10 cellular contexts compared by ENCODE assay signal in the genomic region with DNA sequence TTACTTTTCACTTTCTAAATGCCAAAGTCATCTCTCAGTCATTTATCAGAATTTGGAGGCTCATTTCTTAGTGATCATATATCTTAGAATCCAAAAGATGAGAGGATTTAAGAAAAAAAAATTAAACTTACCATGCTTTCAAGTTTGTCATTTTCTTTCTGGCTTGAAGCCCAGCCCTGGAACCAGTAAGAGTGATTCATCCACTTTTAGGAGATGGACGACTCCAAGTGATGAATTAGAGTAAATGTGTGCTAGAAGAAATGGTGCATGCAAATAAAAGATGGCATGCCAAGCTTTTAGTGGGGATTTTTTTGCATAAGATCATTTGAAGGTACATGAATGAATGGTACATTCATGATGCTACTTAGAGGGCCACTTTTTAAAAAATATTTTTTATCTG. TPM values are rescaled to one million over a fixed set of nuclear protein-coding genes. Genes with fewer than 3 reads are reported as not detected.
DNase-seq lines count a peak whose midpoint lies in the region; ATAC-seq and TF ChIP-seq lines count a peak whose summit lies in the region.
"Had no signal": no experiment of that assay in that cellular context is flagged by ENCODE, and none has a peak within 500 bp of the region (broad histone marks: within the 10 kb centered on the region; RNA-seq: fewer than 3 reads in every experiment).

No MANE protein-coding gene starts in this region.

- no peak overlapping the region for H2AFZ ChIP-seq in SK-N-SH (ENCODE audit: low read depth)

- peak overlapping the region; percentile 66 for H3K4me2 ChIP-seq in SK-N-SH

- H3K9ac ChIP-seq in SK-N-SH: peak overlapping the region; percentile 36; the same call in 1 of the 2 replicates

- H3F3A ChIP-seq in SK-N-SH (replicated peaks; ENCODE audit: insufficient read depth): peaks cover 72% of the 10 kb centered on the region

- H3K4me1 ChIP-seq in right cardiac atrium (ENCODE audit: control insufficient read depth, insufficient read depth, low read length) (peaks cover 13% of the 10 kb centered on the region), SK-N-SH (ENCODE audit: control insufficient read depth in 1 of 2, insufficient read depth in 2 of 2, low read depth in 1 of 2, low read length in 1 of 2) (peaks cover 5 to 87% of the 10 kb centered on the region in 2 experiments; a peak in 3 of 4 replicates)

- intact Hi-C loops in Right ventricle myocardium superior (cut with DNase I) (no loop called here), right cardiac atrium (cut with DNase I) (loop anchor here in 1 of 4 donors (10.0 kb wide), 1 partner anchor 93 kb away; no protein-coding TSS in a partner anchor)

- ATAC-seq in Right ventricle myocardium superior (ENCODE audit: poor library complexity): peak; percentile 31
- no peak for ATAC-seq in right cardiac atrium
- ATAC-seq in HG03565 (IDR thresholded peaks at IDR 0.05; ENCODE audit: unreplicated experiment): no peak
- ATAC-seq in HG02798 (IDR thresholded peaks at IDR 0.05; ENCODE audit: poor library complexity, unreplicated experiment): no peak
- ATAC-seq in GM18502 (IDR thresholded peaks at IDR 0.05; ENCODE audit: poor library complexity, unreplicated experiment): no peak

- H3K4me3 ChIP-seq in right cardiac atrium (ENCODE audit: low read length) (no peak overlapping the region), SK-N-SH (ENCODE audit: low read depth in 2 of 2, low read length in 1 of 2) (no peak overlapping the region; a peak in 2 of 4 replicates)

- H3K9me3 ChIP-seq in right cardiac atrium (ENCODE audit: control insufficient read depth, low read length) (no peaks in the 10 kb centered on the region), SK-N-SH (no peaks in the 10 kb centered on the region)

- H4K20me1 ChIP-seq in SK-N-SH (ENCODE audit: insufficient read depth): no peaks in the 10 kb centered on the region

- H3K27ac ChIP-seq in right cardiac atrium (ENCODE audit: low read length) (no peak overlapping the region), SK-N-SH (ENCODE audit: low read depth in 2 of 2, low read length in 1 of 2) (peak overlapping the region; percentile 70 to 76; a peak in 3 of 4 replicates)

- no peak for TF ChIP-seq RAD21 in SK-N-SH (IDR thresholded peaks at IDR 0.05; ENCODE audit: low read length)

- peaks cover 57% of the 10 kb centered on the region for H3K79me2 ChIP-seq in SK-N-SH (ENCODE audit: insufficient read depth)

- WGBS in right cardiac atrium: 5% methylated on average over 1 of the region's 1 CpG
- 15% methylated on average over 1 of the region's 1 CpG for WGBS in SK-N-SH (ENCODE audit: low lambda C conversion rate)

- peak in 1 of 2 experiments; percentile 93; a peak in 2 of 4 replicates for TF ChIP-seq EP300 in SK-N-SH (IDR thresholded peaks at IDR 0.05; ENCODE audit: borderline replicate concordance in 1 of 2, low read depth in 1 of 2, low read length in 1 of 2)

- DNase-seq in Right ventricle myocardium superior (no peak), right cardiac atrium (no peak), SK-N-SH (no peak), fibroblast of the conjunctiva (ENCODE audit: low read depth) (peak; percentile 17), stromal cell of bone marrow (ENCODE audit: low read depth) (peak; percentile 59)
- DNase-seq: activated CD8-positive, alpha-beta memory T cell treated with anti-CD3 and anti-CD28 coated beads, Interleukin-2, amount 50 U/mL, for 48 hours; small intestine had no signal

- H3K27me3 ChIP-seq in right cardiac atrium (ENCODE audit: control insufficient read depth, insufficient read depth) (no peaks in the 10 kb centered on the region), SK-N-SH (ENCODE audit: insufficient read depth) (no peaks in the 10 kb centered on the region)

- CTCF ChIA-PET in SK-N-SH (lab: Yijun Ruan, JAX): no interaction called here

- peaks cover 3 to 5% of the 10 kb centered on the region in 2 experiments for H3K36me3 ChIP-seq in SK-N-SH (replicated peaks in 1 of 2; ENCODE audit: control insufficient read depth in 1 of 2, insufficient read depth in 2 of 2, low read length in 1 of 2)

- H3K9me2 ChIP-seq in SK-N-SH: no peaks in the 10 kb centered on the region

- POLR2A ChIA-PET in SK-N-SH (lab: Yijun Ruan, JAX): no interaction called here

- TF ChIP-seq CTCF in SK-N-SH (IDR thresholded peaks at IDR 0.05): no peak

TF ChIP-seq in SK-N-SH, 30 proteins besides CTCF, POLR2A, EP300 and RAD21 (continues in another document):
- TF ChIP-seq JUND (IDR thresholded peaks at IDR 0.05) (peak; percentile 95), YY1 (IDR thresholded peaks at IDR 0.05; ENCODE audit: low read depth) (peak; percentile 46; the same call in 1 of the 2 replicates), NFIC (IDR thresholded peaks at IDR 0.05; ENCODE audit: borderline replicate concordance) (peak; percentile 97), FOXJ3 (CRISPR knock-in tag; IDR thresholded peaks at IDR 0.05) (no peak), NRF1 (IDR thresholded peaks at IDR 0.05; ENCODE audit: low read depth, low read length) (no peak), FOXM1 (IDR thresholded peaks at IDR 0.05; ENCODE audit: low read depth) (peak; percentile 89), TEAD4 (IDR thresholded peaks at IDR 0.05; ENCODE audit: borderline replicate concordance, insufficient read depth) (peak; percentile 82), TCF12 (IDR thresholded peaks at IDR 0.05) (peak; percentile 91), POLR2AphosphoS5 (IDR thresholded peaks at IDR 0.05; ENCODE audit: low read depth, low read length) (peak; percentile 63; the same call in 1 of the 2 replicates), FOSL2 (IDR thresholded peaks at IDR 0.05; ENCODE audit: borderline replicate concordance, low read depth) (peak; percentile 89)
- TF ChIP-seq, protein P1, sequence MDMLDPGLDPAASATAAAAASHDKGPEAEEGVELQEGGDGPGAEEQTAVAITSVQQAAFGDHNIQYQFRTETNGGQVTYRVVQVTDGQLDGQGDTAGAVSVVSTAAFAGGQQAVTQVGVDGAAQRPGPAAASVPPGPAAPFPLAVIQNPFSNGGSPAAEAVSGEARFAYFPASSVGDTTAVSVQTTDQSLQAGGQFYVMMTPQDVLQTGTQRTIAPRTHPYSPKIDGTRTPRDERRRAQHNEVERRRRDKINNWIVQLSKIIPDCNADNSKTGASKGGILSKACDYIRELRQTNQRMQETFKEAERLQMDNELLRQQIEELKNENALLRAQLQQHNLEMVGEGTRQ (IDR thresholded peaks at IDR 0.05; ENCODE audit: borderline replicate concordance, low read depth, low read length): no peak
- TF ChIP-seq, protein P2, sequence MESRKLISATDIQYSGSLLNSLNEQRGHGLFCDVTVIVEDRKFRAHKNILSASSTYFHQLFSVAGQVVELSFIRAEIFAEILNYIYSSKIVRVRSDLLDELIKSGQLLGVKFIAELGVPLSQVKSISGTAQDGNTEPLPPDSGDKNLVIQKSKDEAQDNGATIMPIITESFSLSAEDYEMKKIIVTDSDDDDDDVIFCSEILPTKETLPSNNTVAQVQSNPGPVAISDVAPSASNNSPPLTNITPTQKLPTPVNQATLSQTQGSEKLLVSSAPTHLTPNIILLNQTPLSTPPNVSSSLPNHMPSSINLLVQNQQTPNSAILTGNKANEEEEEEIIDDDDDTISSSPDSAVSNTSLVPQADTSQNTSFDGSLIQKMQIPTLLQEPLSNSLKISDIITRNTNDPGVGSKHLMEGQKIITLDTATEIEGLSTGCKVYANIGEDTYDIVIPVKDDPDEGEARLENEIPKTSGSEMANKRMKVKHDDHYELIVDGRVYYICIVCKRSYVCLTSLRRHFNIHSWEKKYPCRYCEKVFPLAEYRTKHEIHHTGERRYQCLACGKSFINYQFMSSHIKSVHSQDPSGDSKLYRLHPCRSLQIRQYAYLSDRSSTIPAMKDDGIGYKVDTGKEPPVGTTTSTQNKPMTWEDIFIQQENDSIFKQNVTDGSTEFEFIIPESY (IDR thresholded peaks at IDR 0.05; ENCODE audit: borderline replicate concordance, low read depth): no peak
- TF ChIP-seq, protein P3, sequence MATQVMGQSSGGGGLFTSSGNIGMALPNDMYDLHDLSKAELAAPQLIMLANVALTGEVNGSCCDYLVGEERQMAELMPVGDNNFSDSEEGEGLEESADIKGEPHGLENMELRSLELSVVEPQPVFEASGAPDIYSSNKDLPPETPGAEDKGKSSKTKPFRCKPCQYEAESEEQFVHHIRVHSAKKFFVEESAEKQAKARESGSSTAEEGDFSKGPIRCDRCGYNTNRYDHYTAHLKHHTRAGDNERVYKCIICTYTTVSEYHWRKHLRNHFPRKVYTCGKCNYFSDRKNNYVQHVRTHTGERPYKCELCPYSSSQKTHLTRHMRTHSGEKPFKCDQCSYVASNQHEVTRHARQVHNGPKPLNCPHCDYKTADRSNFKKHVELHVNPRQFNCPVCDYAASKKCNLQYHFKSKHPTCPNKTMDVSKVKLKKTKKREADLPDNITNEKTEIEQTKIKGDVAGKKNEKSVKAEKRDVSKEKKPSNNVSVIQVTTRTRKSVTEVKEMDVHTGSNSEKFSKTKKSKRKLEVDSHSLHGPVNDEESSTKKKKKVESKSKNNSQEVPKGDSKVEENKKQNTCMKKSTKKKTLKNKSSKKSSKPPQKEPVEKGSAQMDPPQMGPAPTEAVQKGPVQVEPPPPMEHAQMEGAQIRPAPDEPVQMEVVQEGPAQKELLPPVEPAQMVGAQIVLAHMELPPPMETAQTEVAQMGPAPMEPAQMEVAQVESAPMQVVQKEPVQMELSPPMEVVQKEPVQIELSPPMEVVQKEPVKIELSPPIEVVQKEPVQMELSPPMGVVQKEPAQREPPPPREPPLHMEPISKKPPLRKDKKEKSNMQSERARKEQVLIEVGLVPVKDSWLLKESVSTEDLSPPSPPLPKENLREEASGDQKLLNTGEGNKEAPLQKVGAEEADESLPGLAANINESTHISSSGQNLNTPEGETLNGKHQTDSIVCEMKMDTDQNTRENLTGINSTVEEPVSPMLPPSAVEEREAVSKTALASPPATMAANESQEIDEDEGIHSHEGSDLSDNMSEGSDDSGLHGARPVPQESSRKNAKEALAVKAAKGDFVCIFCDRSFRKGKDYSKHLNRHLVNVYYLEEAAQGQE (IDR thresholded peaks at IDR 0.05; ENCODE audit: low read depth, low read length): 0 out of 2 replicates have a peak, but pooled peaks have one; percentile 26
- TF ChIP-seq, protein P4, sequence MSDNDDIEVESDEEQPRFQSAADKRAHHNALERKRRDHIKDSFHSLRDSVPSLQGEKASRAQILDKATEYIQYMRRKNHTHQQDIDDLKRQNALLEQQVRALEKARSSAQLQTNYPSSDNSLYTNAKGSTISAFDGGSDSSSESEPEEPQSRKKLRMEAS (IDR thresholded peaks at IDR 0.05; ENCODE audit: low read depth): peak; percentile 64; the same call in 1 of the 2 replicates

RNA-seq across cellular contexts. Expression of a gene that starts 20.1 kb away (rescaled TPM):
- total RNA-seq in Right ventricle myocardium superior: 6.3 TPM
- total RNA-seq in right cardiac atrium: 10 to 100 TPM; 11.4 to 20.3 (median 14.1) TPM
- polyA plus RNA-seq in right cardiac atrium: 7.6 TPM
- polyA plus RNA-seq in SK-N-SH (2012; rRNA removed): 10.5 and 13.0 TPM in 2 replicates
- 14.4 and 19.7 TPM in 2 replicates for polyA plus RNA-seq in SK-N-SH (2012; cell fraction: cytosol; rRNA removed)
- 8.6 and 13.2 TPM in 2 replicates for polyA plus RNA-seq in SK-N-SH (2012; cell fraction: nucleus; rRNA removed)

Comparison
In these comparisons a context has a peak if more than half of its experiments do, and no peak if none do; other contexts are left out.
1. DNase-seq: peak in fibroblast of the conjunctiva (single experiment) and stromal cell of bone marrow (single experiment); none in Right ventricle myocardium superior (single experiment), right cardiac atrium (0 of 3) and SK-N-SH (single experiment).